In the genomic region with DNA sequence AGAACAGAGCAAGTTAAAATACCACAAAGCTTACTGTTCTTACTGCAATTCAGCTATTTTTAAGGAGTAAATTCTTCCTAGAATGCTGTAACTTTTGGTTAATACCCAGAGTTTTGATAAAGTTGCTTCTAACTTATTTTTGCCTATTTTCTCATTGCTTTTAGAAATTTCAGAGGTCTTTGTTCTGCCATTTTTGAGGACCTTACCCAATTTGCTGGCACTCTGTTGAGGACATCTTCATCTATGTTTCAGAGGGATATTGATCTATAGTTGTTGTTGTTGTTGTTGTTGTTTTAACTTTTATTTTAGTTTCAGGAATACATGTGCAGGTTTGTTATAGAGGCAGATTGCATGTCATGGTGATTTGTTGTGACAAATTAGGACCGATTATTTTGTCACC, we compare ENCODE assay signal across 29 cellular contexts.
"Had no signal": no experiment of that assay in that cellular context is flagged by ENCODE, and none has a peak within 500 bp of the region (broad histone marks: within the 10 kb centered on the region; RNA-seq: fewer than 3 reads in every experiment).

No MANE protein-coding gene starts in this region.

- H3K27me3 Mint-ChIP-seq: dendritic cell treated with granulocyte-macrophage colony-stimulating factor and Interleukin-4, amounts not matched to agents 40 ng/mL and 50 ng/mL, for 4 days; effector memory CD8-positive, alpha-beta T cell had no signal

- H3K27ac ChIP-seq: colonic mucosa, coronary artery, dorsolateral prefrontal cortex, epithelial cell of prostate, esophagus muscularis mucosa, esophagus squamous epithelium, foreskin keratinocyte, gastrocnemius medialis, gastroesophageal sphincter, heart left ventricle, heart right ventricle had no signal

- H3K27ac Mint-ChIP-seq: dendritic cell treated with granulocyte-macrophage colony-stimulating factor and Interleukin-4, amounts not matched to agents 40 ng/mL and 50 ng/mL, for 4 days; effector memory CD8-positive, alpha-beta T cell; endodermal cell had no signal

- FAIRE-seq: colon, endometrium, endothelial cell of umbilical vein, frontal cortex had no signal

- ATAC-seq: effector memory CD8-positive, alpha-beta T cell; esophagus mucosa; foreskin keratinocyte; gastrocnemius medialis; gastroesophageal sphincter; heart left ventricle; heart right ventricle had no signal

- H3K4me1 Mint-ChIP-seq: endodermal cell had no signal

- H3K4me3 Mint-ChIP-seq: dendritic cell treated with granulocyte-macrophage colony-stimulating factor and Interleukin-4, amounts not matched to agents 40 ng/mL and 50 ng/mL, for 4 days; effector memory CD8-positive, alpha-beta T cell; endodermal cell had no signal

- DNase-seq: colonic mucosa; cortex of kidney; dermis blood vessel endothelial cell; dorsolateral prefrontal cortex; effector CD4-positive, alpha-beta T cell; effector CD8-positive, alpha-beta T cell; effector memory CD4-positive, alpha-beta T cell; effector memory CD8-positive, alpha-beta T cell; endodermal cell; erythroblast; esophagus squamous epithelium; foreskin fibroblast; foreskin keratinocyte; foreskin melanocyte; gastrocnemius medialis; glutamatergic neuron; head of caudate nucleus; heart left ventricle; heart right ventricle had no signal

- H3K4me3 ChIP-seq: colonic mucosa, coronary artery, dorsolateral prefrontal cortex, esophagus muscularis mucosa, esophagus squamous epithelium, gastrocnemius medialis, gastroesophageal sphincter, heart left ventricle, heart right ventricle had no signal

- H3K4me1 ChIP-seq: colonic mucosa, esophagus muscularis mucosa, esophagus squamous epithelium, foreskin keratinocyte, gastrocnemius medialis, gastroesophageal sphincter, heart left ventricle, heart right ventricle had no signal

- H3K27me3 ChIP-seq: colonic mucosa, dorsolateral prefrontal cortex, esophagus muscularis mucosa, esophagus squamous epithelium, foreskin keratinocyte, gastrocnemius medialis, gastroesophageal sphincter, heart left ventricle, heart right ventricle had no signal

- H3K36me3 ChIP-seq: colonic mucosa, esophagus muscularis mucosa, esophagus squamous epithelium, gastrocnemius medialis, gastroesophageal sphincter, heart left ventricle, heart right ventricle had no signal
